ENCODE assay signal across 8 cellular contexts in genomic region chr5:16666861-16667481, GRCh38. TPM values are rescaled to one million over a fixed set of nuclear protein-coding genes. Genes with fewer than 3 reads are reported as not detected.
DNase-seq lines count a peak whose midpoint lies in the region; ATAC-seq, FAIRE-seq and TF ChIP-seq lines count a peak whose summit lies in the region.

No MANE protein-coding gene starts in this region.

- CTCF ChIA-PET in activated CD8-positive, alpha-beta memory T cell treated with anti-CD3 and anti-CD28 coated beads, Interleukin-2, amount 10 ng/mL, durations not matched to agents 7 days and 5 days (lab: Charles Lee) = interaction anchor here (0.7 to 2.2 kb wide), 10 partner anchors 10 to 506 kb away, joined by 3 to 8 read pairs (median 4); partner anchors contain the start of gene RETREG1

- H3K4me1 ChIP-seq in esophagus squamous epithelium = peaks cover 0 to 18% (median 3%) of the 10 kb centered on the region in 3 donors
- H3K4me1 ChIP-seq in pancreas = peaks cover 0 to 37% (median 9%) of the 10 kb centered on the region in 3 donors

- H3K4me3 Mint-ChIP-seq in activated CD8-positive, alpha-beta memory T cell treated with anti-CD3 and anti-CD28 coated beads, Interleukin-2, amount 10 ng/mL, durations not matched to agents 7 days and 5 days = no peak overlapping the region

- FAIRE-seq in pancreas (lab: Jason Lieb, UNC) = no peak

- no peak for ATAC-seq in activated CD8-positive, alpha-beta memory T cell treated with anti-CD3 and anti-CD28 coated beads, Interleukin-2, amount 10 ng/mL, durations not matched to agents 7 days and 5 days
- ATAC-seq in pancreas (peak; percentile 73 to 79 (median 77)), GM18861 (IDR thresholded peaks at IDR 0.05; ENCODE audit: unreplicated experiment) (no peak), GM18868 (IDR thresholded peaks at IDR 0.05; ENCODE audit: unreplicated experiment) (no peak), HG03520 (IDR thresholded peaks at IDR 0.05; ENCODE audit: unreplicated experiment) (no peak)

- no peaks in the 10 kb centered on the region for H3K4me1 Mint-ChIP-seq in activated CD8-positive, alpha-beta memory T cell treated with anti-CD3 and anti-CD28 coated beads, Interleukin-2, amount 10 ng/mL, durations not matched to agents 7 days and 5 days

- no peaks in the 10 kb centered on the region for H3K36me3 Mint-ChIP-seq in activated CD8-positive, alpha-beta memory T cell treated with anti-CD3 and anti-CD28 coated beads, Interleukin-2, amount 10 ng/mL, durations not matched to agents 7 days and 5 days

- H3K36me3 ChIP-seq in esophagus squamous epithelium (peaks cover 0 to 81% (median 0%) of the 10 kb centered on the region in 3 donors), pancreas (peaks cover 0 to 16% (median 7%) of the 10 kb centered on the region in 3 donors)

- 29 to 41% methylated on average over 8 to 11 of the region's 12 CpGs for WGBS in esophagus squamous epithelium, 2 donors
- 26 to 28% methylated on average over 12 of the region's 12 CpGs for WGBS in pancreas, 2 donors

- H3K4me3 ChIP-seq in esophagus squamous epithelium = peak overlapping the region in 1 of 4 donors; percentile 19
- H3K4me3 ChIP-seq in pancreas = peak overlapping the region in 2 of 4 donors; percentile 12 to 14

- H3K27ac Mint-ChIP-seq in activated CD8-positive, alpha-beta memory T cell treated with anti-CD3 and anti-CD28 coated beads, Interleukin-2, amount 10 ng/mL, durations not matched to agents 7 days and 5 days = no peak overlapping the region

- no peaks in the 10 kb centered on the region for H3K9me3 Mint-ChIP-seq in activated CD8-positive, alpha-beta memory T cell treated with anti-CD3 and anti-CD28 coated beads, Interleukin-2, amount 10 ng/mL, durations not matched to agents 7 days and 5 days (ENCODE audit: low read depth)

- peak; percentile 69 for DNase-seq in activated CD8-positive, alpha-beta memory T cell treated with anti-CD3 and anti-CD28 coated beads for 24 hours
- DNase-seq in activated CD8-positive, alpha-beta memory T cell treated with anti-CD3 and anti-CD28 coated beads, Interleukin-2, amount 10 ng/mL, durations not matched to agents 7 days and 5 days = no peak
- DNase-seq in SK-N-DZ (ENCODE audit: low spot score) (peak; percentile 41), esophagus squamous epithelium (lab: John Stamatoyannopoulos, UW) (no peak), pancreas (peak in 4 of 6 donors; percentile 44 to 70 (median 59))

- H3K27me3 Mint-ChIP-seq in activated CD8-positive, alpha-beta memory T cell treated with anti-CD3 and anti-CD28 coated beads, Interleukin-2, amount 10 ng/mL, durations not matched to agents 7 days and 5 days = no peaks in the 10 kb centered on the region

- TF ChIP-seq CTCF in esophagus squamous epithelium (IDR thresholded peaks at IDR 0.05) (peak in 5 of 6 experiments; percentile 40 to 67 (median 49)), pancreas (IDR thresholded peaks at IDR 0.05) (peak in 3 of 4 donors; percentile 13 to 49 (median 41))

- no peak for TF ChIP-seq POLR2A in esophagus squamous epithelium (IDR thresholded peaks at IDR 0.05)

- H3K27ac ChIP-seq in esophagus squamous epithelium (no peak overlapping the region), pancreas (peak overlapping the region; percentile 12 to 86 (median 46))

- H3K27me3 ChIP-seq in esophagus squamous epithelium (no peaks in the 10 kb centered on the region), pancreas (no peaks in the 10 kb centered on the region)

- intact Hi-C loops in esophagus squamous epithelium (cut with DNase I) = no loop called here
- intact Hi-C loops in pancreas (cut with DNase I) = loop anchor here in 1 of 3 donors (5.0 kb wide), 1 partner anchor 190 kb away; no protein-coding TSS in a partner anchor

- H3K9me3 ChIP-seq in esophagus squamous epithelium (no peaks in the 10 kb centered on the region), pancreas (no peaks in the 10 kb centered on the region)

RNA-seq across cellular contexts. Expression of gene RETREG1, which starts 50.2 kb away (rescaled TPM):
- 10 to 100 TPM; 18.1 to 30.3 TPM for total RNA-seq in activated CD8-positive, alpha-beta memory T cell treated with anti-CD3 and anti-CD28 coated beads, Interleukin-2, amount 10 ng/mL, durations not matched to agents 7 days and 5 days
- polyA plus RNA-seq in SK-N-DZ (2014; cell fraction: cytosol; rRNA removed) = 0.08 and 0.84 TPM in 2 replicates
- 0.11 and 0.39 TPM in 2 replicates for polyA plus RNA-seq in SK-N-DZ (2014; cell fraction: nucleus; rRNA removed)
- total RNA-seq in esophagus squamous epithelium = 1 to 10 TPM in 3 of 4 donors, under 1 TPM in 1; 0.68 to 6.1 (median 3.9) TPM
- 10 to 100 TPM; 11.2 to 22.6 (median 15.8) TPM for total RNA-seq in pancreas
- polyA plus RNA-seq in pancreas = 1 to 10 TPM; 5.3 to 9.2 TPM

Comparison
In these comparisons a context has a peak if more than half of its experiments do, and no peak if none do; other contexts are left out.
1. DNase-seq: peak in activated CD8-positive, alpha-beta memory T cell treated with anti-CD3 and anti-CD28 coated beads for 24 hours (single experiment), SK-N-DZ (single experiment) and pancreas (4 of 6); none in activated CD8-positive, alpha-beta memory T cell treated with anti-CD3 and anti-CD28 coated beads, Interleukin-2, amount 10 ng/mL, durations not matched to agents 7 days and 5 days (single experiment) and esophagus squamous epithelium (single experiment).
2. ATAC-seq: peak in pancreas (4 of 4); none in activated CD8-positive, alpha-beta memory T cell treated with anti-CD3 and anti-CD28 coated beads, Interleukin-2, amount 10 ng/mL, durations not matched to agents 7 days and 5 days (single experiment), GM18861 (single experiment), GM18868 (single experiment) and HG03520 (single experiment).
3. H3K27ac ChIP-seq: peak in pancreas (4 of 4); none in esophagus squamous epithelium (0 of 4).